Comparison of ENCODE assay signal across 1 cellular context in genomic region chr5:120465281-120465961, GRCh38.
TF ChIP-seq lines count a peak whose summit lies in the region.

No MANE protein-coding gene starts in this region.

TF ChIP-seq in K562, 482 proteins besides CTCF, POLR2A, EP300 and RAD21 (continued from another document):
- TF ChIP-seq MLLT1 (IDR thresholded peaks at IDR 0.05), result peak in 1 of 2 experiments; percentile 22; a peak in 1 of 4 replicates
- TF ChIP-seq HMBOX1 (IDR thresholded peaks at IDR 0.05), result peak; percentile 76
- TF ChIP-seq POLR2G (IDR thresholded peaks at IDR 0.05; ENCODE audit: low read depth, low read length), result 0 out of 2 replicates have a peak, but pooled peaks have one; percentile 46
